21 cellular contexts compared by ENCODE assay signal in genomic region chr1:168960595-168960994, GRCh38.
A peak's percentile ranks its signal among the peaks of the same experiment; 100 is the strongest.
DNase-seq lines count a peak whose midpoint lies in the region; ATAC-seq and TF ChIP-seq lines count a peak whose summit lies in the region.
"Had no signal": no experiment of that assay in that cellular context is flagged by ENCODE, and none has a peak within 500 bp of the region (broad histone marks: within the 10 kb centered on the region; RNA-seq: fewer than 3 reads in every experiment).

No MANE protein-coding gene starts in this region.

- no peak for TF ChIP-seq CTCF in cardiac fibroblast (IDR thresholded peaks at IDR 0.05; ENCODE audit: low read depth, low read length)

- H3K27me3 ChIP-seq in layer of hippocampus (ENCODE audit: control insufficient read depth, insufficient read depth, low read length) = no peaks in the 10 kb centered on the region
- H3K27me3 ChIP-seq: brain microvascular endothelial cell had no signal

- DNase-seq in HT-29 (ENCODE audit: low spot score) (peak; percentile 24), cardiac fibroblast (ENCODE audit: low read depth in 2 of 2) (peak; percentile 12 to 41), putamen (ENCODE audit: low spot score) (peak; percentile 88), NCI-H2196 (lab: John Stamatoyannopoulos, UW; ENCODE audit: unreplicated experiment) (no peak)
- DNase-seq: activated CD8-positive, alpha-beta T cell treated with anti-CD3 and anti-CD28 coated beads for 36 hours; activated T-cell treated with anti-CD3 and anti-CD28 coated beads, Interleukin-2, amount 50 U/mL, for 4 hours; brain microvascular endothelial cell; effector CD4-positive, alpha-beta T cell; glutamatergic neuron; HCEC 1CT; NCI-H2081; SIG-M5; stimulated activated naive CD8-positive, alpha-beta T cell treated with anti-CD3 and anti-CD28 coated beads, Interleukin-15, amount 100 ng/mL, for 72 hours; WERI-Rb-1 had no signal

- H3K27ac ChIP-seq in layer of hippocampus (ENCODE audit: low read depth, low read length) = peak overlapping the region; percentile 52
- H3K27ac ChIP-seq: brain microvascular endothelial cell, HL-60, WERI-Rb-1 had no signal

- ATAC-seq in HG03280 (IDR thresholded peaks at IDR 0.05; ENCODE audit: unreplicated experiment) = no peak
- ATAC-seq in GM18520 (IDR thresholded peaks at IDR 0.05; ENCODE audit: unreplicated experiment) = no peak
- ATAC-seq: activated CD8-positive, alpha-beta T cell treated with anti-CD3 and anti-CD28 coated beads for 36 hours; activated naive CD4-positive, alpha-beta T cell treated with anti-CD3 and anti-CD28 coated beads, Interleukin-2, amount 50 U/mL, for 72 hours; activated T-cell treated with anti-CD3 and anti-CD28 coated beads, Interleukin-2, amount 50 U/mL, for 4 hours; esophagus mucosa; sciatic nerve; stimulated activated naive CD8-positive, alpha-beta T cell treated with anti-CD3 and anti-CD28 coated beads, Interleukin-15, amount 100 ng/mL, for 72 hours had no signal

- H3K4me3 ChIP-seq in cardiac fibroblast (replicated peaks in 1 of 2; ENCODE audit: low read depth in 2 of 2, low read length in 2 of 2) = no peak overlapping the region
